In the genomic region with DNA sequence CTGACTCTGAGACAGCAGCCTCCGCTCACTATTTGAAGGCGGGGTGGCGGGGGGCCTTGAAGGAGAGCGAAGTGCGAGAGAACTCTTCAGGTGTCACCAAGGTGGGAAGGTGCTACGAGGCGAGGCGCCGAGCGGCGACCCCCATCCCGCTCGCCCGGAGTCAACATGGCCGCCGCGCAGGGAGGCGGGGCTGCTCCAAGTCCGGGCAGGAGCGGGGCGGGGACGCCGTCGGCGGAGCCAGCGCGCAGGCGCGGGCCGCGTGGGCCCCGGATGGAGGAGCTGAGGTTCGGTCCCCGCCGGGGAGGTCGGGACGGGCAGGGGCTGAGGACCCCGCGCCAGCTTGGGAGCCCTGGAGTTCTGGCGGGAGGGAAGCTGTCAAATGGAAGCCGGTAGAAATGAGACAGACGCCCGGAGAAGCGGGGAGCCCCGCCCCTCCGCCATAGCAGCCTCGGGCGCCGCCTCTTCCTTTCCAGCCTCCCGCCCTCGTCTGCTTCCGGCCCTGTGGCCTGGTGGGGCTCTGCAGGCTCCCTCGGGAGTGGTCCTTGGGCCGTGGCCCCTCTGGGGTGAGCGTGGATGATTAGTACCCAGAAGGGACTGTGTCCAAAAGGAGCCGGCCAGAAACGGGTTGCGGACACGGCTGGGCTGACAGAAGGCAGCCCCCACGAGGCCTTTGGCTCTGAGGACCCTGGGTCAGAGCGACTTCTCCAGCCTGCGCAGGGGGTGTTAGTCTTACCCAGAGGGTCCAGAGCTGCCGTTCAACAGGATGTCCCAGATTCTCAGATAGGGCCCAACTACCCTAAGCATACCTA, we compare ENCODE assay signal across 1 cellular context.
TF ChIP-seq lines count a peak whose summit lies in the region.

A gene (plus strand): TSS at position 245 of the 809 bp plus-strand sequence. CDS start 2,866 bp downstream, outside the sequence.

TF ChIP-seq in WTC11, 78 proteins besides CTCF, POLR2A, EP300 and RAD21 (continued from another document):
- TF ChIP-seq, protein P1, sequence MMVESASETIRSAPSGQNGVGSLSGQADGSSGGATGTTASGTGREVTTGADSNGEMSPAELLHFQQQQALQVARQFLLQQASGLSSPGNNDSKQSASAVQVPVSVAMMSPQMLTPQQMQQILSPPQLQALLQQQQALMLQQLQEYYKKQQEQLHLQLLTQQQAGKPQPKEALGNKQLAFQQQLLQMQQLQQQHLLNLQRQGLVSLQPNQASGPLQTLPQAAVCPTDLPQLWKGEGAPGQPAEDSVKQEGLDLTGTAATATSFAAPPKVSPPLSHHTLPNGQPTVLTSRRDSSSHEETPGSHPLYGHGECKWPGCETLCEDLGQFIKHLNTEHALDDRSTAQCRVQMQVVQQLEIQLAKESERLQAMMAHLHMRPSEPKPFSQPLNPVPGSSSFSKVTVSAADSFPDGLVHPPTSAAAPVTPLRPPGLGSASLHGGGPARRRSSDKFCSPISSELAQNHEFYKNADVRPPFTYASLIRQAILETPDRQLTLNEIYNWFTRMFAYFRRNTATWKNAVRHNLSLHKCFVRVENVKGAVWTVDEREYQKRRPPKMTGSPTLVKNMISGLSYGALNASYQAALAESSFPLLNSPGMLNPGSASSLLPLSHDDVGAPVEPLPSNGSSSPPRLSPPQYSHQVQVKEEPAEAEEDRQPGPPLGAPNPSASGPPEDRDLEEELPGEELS (CRISPR knock-in tag; IDR thresholded peaks at IDR 0.05) = peak; percentile 2; the same call in 1 of the 2 replicates
- TF ChIP-seq ZNF396 (CRISPR knock-in tag; IDR thresholded peaks at IDR 0.05; ENCODE audit: borderline replicate concordance) (no peak), FOXJ3 (CRISPR knock-in tag; IDR thresholded peaks at IDR 0.05; ENCODE audit: borderline replicate concordance) (no peak)
TF ChIP-seq in WTC11: peak in this region for 19.
